Comparison of ENCODE assay signal across 1 cellular context in genomic region chr10:71981024-71981867, GRCh38.
TF ChIP-seq lines count a peak whose summit lies in the region.

No MANE protein-coding gene starts in this region.

TF ChIP-seq in HepG2, 621 proteins besides CTCF, POLR2A, EP300 and RAD21 (continued from another document and continues in another):
- 0 out of 2 replicates have a peak, but pooled peaks have one; percentile 46 for TF ChIP-seq ZNF280D (CRISPR knock-in tag; IDR thresholded peaks at IDR 0.05)
- peak; percentile 23; the same call in 1 of the 2 replicates for TF ChIP-seq ISL2 (CRISPR knock-in tag; IDR thresholded peaks at IDR 0.05)
- no peak for TF ChIP-seq MXD1 (CRISPR knock-in tag; IDR thresholded peaks at IDR 0.05)
- no peak for TF ChIP-seq ZNF20 (CRISPR knock-in tag; IDR thresholded peaks at IDR 0.05)
- TF ChIP-seq FOXK1 (CRISPR knock-in tag; IDR thresholded peaks at IDR 0.05; ENCODE audit: borderline replicate concordance, low read depth), result no peak
- no peak for TF ChIP-seq ZNF576 (CRISPR knock-in tag; IDR thresholded peaks at IDR 0.05)
- TF ChIP-seq ZFP90 (CRISPR knock-in tag; IDR thresholded peaks at IDR 0.05; ENCODE audit: borderline replicate concordance), result 0 out of 2 replicates have a peak, but pooled peaks have one; percentile 21
- no peak for TF ChIP-seq ZSCAN30 (CRISPR knock-in tag; IDR thresholded peaks at IDR 0.05)
- no peak for TF ChIP-seq WIZ (CRISPR knock-in tag; IDR thresholded peaks at IDR 0.05)
- TF ChIP-seq TRAFD1 (CRISPR knock-in tag; IDR thresholded peaks at IDR 0.05; ENCODE audit: borderline replicate concordance), result no peak
- no peak for TF ChIP-seq ZKSCAN1 (IDR thresholded peaks at IDR 0.05; ENCODE audit: low read length)
- no peak for TF ChIP-seq GTF3A (CRISPR knock-in tag; conservative IDR thresholded peaks at IDR 0.05)
- TF ChIP-seq ZNF691 (CRISPR knock-in tag; IDR thresholded peaks at IDR 0.05; ENCODE audit: borderline replicate concordance, low read depth), result no peak
- TF ChIP-seq TEF (CRISPR knock-in tag; IDR thresholded peaks at IDR 0.05), result no peak
- TF ChIP-seq NFYB (CRISPR knock-in tag; IDR thresholded peaks at IDR 0.05), result no peak
- TF ChIP-seq ZNF772 (CRISPR knock-in tag; IDR thresholded peaks at IDR 0.05), result 0 out of 2 replicates have a peak, but pooled peaks have one; percentile 29
- TF ChIP-seq ZNF563 (CRISPR knock-in tag; IDR thresholded peaks at IDR 0.05), result no peak
- TF ChIP-seq ZNF704 (CRISPR knock-in tag; IDR thresholded peaks at IDR 0.05; ENCODE audit: borderline replicate concordance), result no peak
- no peak for TF ChIP-seq MNT (IDR thresholded peaks at IDR 0.05)
- TF ChIP-seq ZNF883 (CRISPR knock-in tag; IDR thresholded peaks at IDR 0.05; ENCODE audit: not compliant biosample characterization), result no peak
- no peak for TF ChIP-seq PLSCR1 (CRISPR knock-in tag; IDR thresholded peaks at IDR 0.05; ENCODE audit: borderline replicate concordance)
- TF ChIP-seq FOXA3 (CRISPR knock-in tag; IDR thresholded peaks at IDR 0.05), result peak; percentile 28; the same call in 1 of the 2 replicates
- no peak for TF ChIP-seq HOXD1 (CRISPR knock-in tag; IDR thresholded peaks at IDR 0.05)
- no peak for TF ChIP-seq NFE2L1 (CRISPR knock-in tag; IDR thresholded peaks at IDR 0.05; ENCODE audit: borderline replicate concordance)
- no peak for TF ChIP-seq XBP1 (CRISPR knock-in tag; IDR thresholded peaks at IDR 0.05)
- no peak for TF ChIP-seq PTBP1 (IDR thresholded peaks at IDR 0.05; ENCODE audit: low read depth, low read length, poor library complexity, severe bottlenecking)
- peak; percentile 73 for TF ChIP-seq TBX2 (CRISPR knock-in tag; IDR thresholded peaks at IDR 0.05; ENCODE audit: borderline replicate concordance)
- no peak for TF ChIP-seq ZNF180 (CRISPR knock-in tag; IDR thresholded peaks at IDR 0.05; ENCODE audit: borderline replicate concordance, low read depth)
- no peak for TF ChIP-seq ZNF260 (CRISPR knock-in tag; IDR thresholded peaks at IDR 0.05; ENCODE audit: borderline replicate concordance, low read depth)
- TF ChIP-seq E2F2 (CRISPR knock-in tag; IDR thresholded peaks at IDR 0.05; ENCODE audit: borderline replicate concordance), result no peak
- no peak for TF ChIP-seq ZNF101 (CRISPR knock-in tag; IDR thresholded peaks at IDR 0.05; ENCODE audit: borderline replicate concordance, low read depth)
- TF ChIP-seq ZNF674 (CRISPR knock-in tag; IDR thresholded peaks at IDR 0.05; ENCODE audit: low read depth), result no peak
- no peak for TF ChIP-seq U2AF2 (IDR thresholded peaks at IDR 0.05; ENCODE audit: low read depth, low read length)
- no peak for TF ChIP-seq NPAS2 (CRISPR knock-in tag; IDR thresholded peaks at IDR 0.05; ENCODE audit: borderline replicate concordance)
- TF ChIP-seq THAP11 (CRISPR knock-in tag; IDR thresholded peaks at IDR 0.05), result 0 out of 2 replicates have a peak, but pooled peaks have one; percentile 13
- TF ChIP-seq KLF11 (CRISPR knock-in tag; IDR thresholded peaks at IDR 0.05), result peak; percentile 41; the same call in 1 of the 2 replicates
- TF ChIP-seq CENPBD1 (CRISPR knock-in tag; IDR thresholded peaks at IDR 0.05; ENCODE audit: borderline replicate concordance, low read depth), result no peak
- TF ChIP-seq EED (CRISPR knock-in tag; IDR thresholded peaks at IDR 0.05), result no peak
- TF ChIP-seq REPIN1 (CRISPR knock-in tag; IDR thresholded peaks at IDR 0.05; ENCODE audit: borderline replicate concordance, low read depth), result no peak; the same call in 1 of the 2 replicates
- TF ChIP-seq ZNF276 (CRISPR knock-in tag; IDR thresholded peaks at IDR 0.05; ENCODE audit: low read depth), result no peak
- no peak for TF ChIP-seq KLF16 (CRISPR knock-in tag; IDR thresholded peaks at IDR 0.05)
- no peak for TF ChIP-seq SIX4 (CRISPR knock-in tag; IDR thresholded peaks at IDR 0.05)
- TF ChIP-seq FOXO1 (CRISPR knock-in tag; IDR thresholded peaks at IDR 0.05), result no peak
- TF ChIP-seq ZNF569 (CRISPR knock-in tag; IDR thresholded peaks at IDR 0.05; ENCODE audit: borderline replicate concordance), result no peak
- TF ChIP-seq DBP (CRISPR knock-in tag; IDR thresholded peaks at IDR 0.05; ENCODE audit: not compliant biosample characterization), result no peak
- TF ChIP-seq MLXIP (CRISPR knock-in tag; IDR thresholded peaks at IDR 0.05; ENCODE audit: borderline replicate concordance), result no peak
